20 cellular contexts compared by ENCODE assay signal in genomic region chr11:72190581-72191205, GRCh38. TPM values are rescaled to one million over a fixed set of nuclear protein-coding genes. Genes with fewer than 3 reads are reported as not detected.
DNase-seq lines count a peak whose midpoint lies in the region; ATAC-seq and TF ChIP-seq lines count a peak whose summit lies in the region.
"Had no signal": no experiment of that assay in that cellular context is flagged by ENCODE, and none has a peak within 500 bp of the region (broad histone marks: within the 10 kb centered on the region; RNA-seq: fewer than 3 reads in every experiment).

No MANE protein-coding gene starts in this region.

- H3K4me3 Mint-ChIP-seq in activated CD4-positive, alpha-beta T cell treated with anti-CD3 and anti-CD28 coated beads, Interleukin-2, amount 10 ng/mL, durations not matched to agents 7 days and 5 days: no peak overlapping the region
- H3K4me3 Mint-ChIP-seq in nephron: no peak overlapping the region
- no peak overlapping the region for H3K4me3 Mint-ChIP-seq in activated naive CD4-positive, alpha-beta T cell treated with anti-CD3 and anti-CD28 coated beads, Interleukin-2, amount 10 ng/mL, durations not matched to agents 7 days and 5 days
- H3K4me3 Mint-ChIP-seq: B cell, H9 had no signal

- no peak for TF ChIP-seq CTCF in nephron (IDR thresholded peaks at IDR 0.05; ENCODE audit: unreplicated experiment in 3 of 3)

- DNase-seq in activated CD4-positive, alpha-beta T cell treated with anti-CD3 and anti-CD28 coated beads, Interleukin-2, amount 10 ng/mL, durations not matched to agents 7 days and 5 days: no peak
- DNase-seq in activated CD4-positive, alpha-beta T cell treated with anti-CD3 and anti-CD28 coated beads, Interleukin-2, amount 50 U/mL, for 4 hours: no peak
- DNase-seq in iPS-NIHi11 (ENCODE audit: low spot score) (peak; percentile 13), NCI-H510A treated with DMSO at 0.1 percent for 48 hours (lab: John Stamatoyannopoulos, UW) (no peak), germinal center (ENCODE audit: low spot score) (no peak)
- no peak for DNase-seq in activated naive CD4-positive, alpha-beta T cell treated with anti-CD3 and anti-CD28 coated beads, Interleukin-2, amount 10 ng/mL, durations not matched to agents 7 days and 5 days
- DNase-seq: DMS153, GF-D8, H9, NCI-H1105 treated with DMSO at 0.1 percent for 48 hours, NCI-H1694, NCI-H2081 treated with DMSO at 0.1 percent for 48 hours, NCI-H774, OCI-M1, Right ventricle myocardium superior had no signal

- POLR2A ChIA-PET in activated CD4-positive, alpha-beta T cell treated with anti-CD3 and anti-CD28 coated beads, Interleukin-2, amount 10 ng/mL, durations not matched to agents 7 days and 5 days (lab: Charles Lee): no interaction called here

- H3K27ac Mint-ChIP-seq in activated CD4-positive, alpha-beta T cell treated with anti-CD3 and anti-CD28 coated beads, Interleukin-2, amount 10 ng/mL, durations not matched to agents 7 days and 5 days: peak overlapping the region; percentile 46
- H3K27ac Mint-ChIP-seq in nephron: peak overlapping the region; percentile 44 to 78 (median 57)
- no peak overlapping the region for H3K27ac Mint-ChIP-seq in activated naive CD4-positive, alpha-beta T cell treated with anti-CD3 and anti-CD28 coated beads, Interleukin-2, amount 10 ng/mL, durations not matched to agents 7 days and 5 days
- H3K27ac Mint-ChIP-seq: B cell had no signal

- H3K36me3 Mint-ChIP-seq in activated CD4-positive, alpha-beta T cell treated with anti-CD3 and anti-CD28 coated beads, Interleukin-2, amount 10 ng/mL, durations not matched to agents 7 days and 5 days (ENCODE audit: low read depth): no peaks in the 10 kb centered on the region
- H3K36me3 Mint-ChIP-seq in nephron (ENCODE audit: low read depth): no peaks in the 10 kb centered on the region
- H3K36me3 Mint-ChIP-seq in activated naive CD4-positive, alpha-beta T cell treated with anti-CD3 and anti-CD28 coated beads, Interleukin-2, amount 10 ng/mL, durations not matched to agents 7 days and 5 days: no peaks in the 10 kb centered on the region

- CTCF ChIA-PET in activated CD4-positive, alpha-beta T cell treated with anti-CD3 and anti-CD28 coated beads, Interleukin-2, amount 10 ng/mL, durations not matched to agents 7 days and 5 days (lab: Charles Lee): interaction anchor here (0.7 kb wide), 1 partner anchor 228 kb away, joined by 3 read pairs; no protein-coding TSS in a partner anchor
- CTCF ChIA-PET in activated naive CD4-positive, alpha-beta T cell treated with anti-CD3 and anti-CD28 coated beads, Interleukin-2, amount 10 ng/mL, durations not matched to agents 7 days and 5 days (lab: Charles Lee): interaction anchor here (0.7 to 1.2 kb wide), 2 partner anchors 64 to 247 kb away, joined by 3 to 5 read pairs; no protein-coding TSS in a partner anchor

- no peak for ATAC-seq in GM21786 (IDR thresholded peaks at IDR 0.05; ENCODE audit: unreplicated experiment)

- H3K4me1 Mint-ChIP-seq in activated CD4-positive, alpha-beta T cell treated with anti-CD3 and anti-CD28 coated beads, Interleukin-2, amount 10 ng/mL, durations not matched to agents 7 days and 5 days: no peaks in the 10 kb centered on the region
- peaks cover 36% of the 10 kb centered on the region for H3K4me1 Mint-ChIP-seq in nephron
- no peaks in the 10 kb centered on the region for H3K4me1 Mint-ChIP-seq in activated naive CD4-positive, alpha-beta T cell treated with anti-CD3 and anti-CD28 coated beads, Interleukin-2, amount 10 ng/mL, durations not matched to agents 7 days and 5 days
- H3K4me1 Mint-ChIP-seq: B cell had no signal

- H3K27me3 Mint-ChIP-seq in activated CD4-positive, alpha-beta T cell treated with anti-CD3 and anti-CD28 coated beads, Interleukin-2, amount 10 ng/mL, durations not matched to agents 7 days and 5 days: no peaks in the 10 kb centered on the region
- peaks cover 3% of the 10 kb centered on the region for H3K27me3 Mint-ChIP-seq in nephron (ENCODE audit: low read depth)
- peaks cover 9% of the 10 kb centered on the region for H3K27me3 Mint-ChIP-seq in activated naive CD4-positive, alpha-beta T cell treated with anti-CD3 and anti-CD28 coated beads, Interleukin-2, amount 10 ng/mL, durations not matched to agents 7 days and 5 days

- no peaks in the 10 kb centered on the region for H3K9me3 Mint-ChIP-seq in activated CD4-positive, alpha-beta T cell treated with anti-CD3 and anti-CD28 coated beads, Interleukin-2, amount 10 ng/mL, durations not matched to agents 7 days and 5 days
- no peaks in the 10 kb centered on the region for H3K9me3 Mint-ChIP-seq in nephron
- no peaks in the 10 kb centered on the region for H3K9me3 Mint-ChIP-seq in activated naive CD4-positive, alpha-beta T cell treated with anti-CD3 and anti-CD28 coated beads, Interleukin-2, amount 10 ng/mL, durations not matched to agents 7 days and 5 days
- H3K9me3 Mint-ChIP-seq: H9 had no signal

RNA-seq across cellular contexts. Expression of gene FOLR1, which starts 1.2 kb away (rescaled TPM):
- not detected for total RNA-seq in activated CD4-positive, alpha-beta T cell treated with anti-CD3 and anti-CD28 coated beads, Interleukin-2, amount 10 ng/mL, durations not matched to agents 7 days and 5 days
- total RNA-seq: B cell, Daoy, NCI-H460 had no signal

RNA-seq across cellular contexts. Expression of gene FOLR2, which starts 25.9 kb away (rescaled TPM):
- not detected for total RNA-seq in activated CD4-positive, alpha-beta T cell treated with anti-CD3 and anti-CD28 coated beads, Interleukin-2, amount 10 ng/mL, durations not matched to agents 7 days and 5 days
- total RNA-seq: Daoy, H9, NCI-H460 had no signal

RNA-seq across cellular contexts. Expression of gene INPPL1, which starts 33.9 kb away (rescaled TPM):
- total RNA-seq in activated CD4-positive, alpha-beta T cell treated with anti-CD3 and anti-CD28 coated beads, Interleukin-2, amount 10 ng/mL, durations not matched to agents 7 days and 5 days: 100 to 1,000 TPM; 112 to 122 TPM

RNA-seq across cellular contexts. Expression of gene PHOX2A, which starts 53.3 kb away (rescaled TPM):
- not detected for total RNA-seq in activated CD4-positive, alpha-beta T cell treated with anti-CD3 and anti-CD28 coated beads, Interleukin-2, amount 10 ng/mL, durations not matched to agents 7 days and 5 days
- total RNA-seq: B cell, Daoy, NCI-H460, Right ventricle myocardium superior had no signal

RNA-seq across cellular contexts. Expression of gene FOLR3, which starts 55.2 kb away (rescaled TPM):
- not detected for total RNA-seq in activated CD4-positive, alpha-beta T cell treated with anti-CD3 and anti-CD28 coated beads, Interleukin-2, amount 10 ng/mL, durations not matched to agents 7 days and 5 days
- total RNA-seq: B cell, Daoy, H9, NCI-H460 had no signal
